Comparison of ENCODE assay signal across 24 cellular contexts in genomic region chr11:96680515-96680914, GRCh38.
"Had no signal": no experiment of that assay in that cellular context is flagged by ENCODE, and none has a peak within 500 bp of the region (broad histone marks: within the 10 kb centered on the region; RNA-seq: fewer than 3 reads in every experiment).

No MANE protein-coding gene starts in this region.

- H3K9me3 Mint-ChIP-seq: type B pancreatic cell had no signal

- H3K4me3 Mint-ChIP-seq: naive thymus-derived CD8-positive, alpha-beta T cell; stimulated activated effector memory CD8-positive, alpha-beta T cell treated with anti-CD3 and anti-CD28 coated beads, Interleukin-12 subunit alpha, Interleukin-12 subunit beta, amount 100 ng/mL, for 72 hours; type B pancreatic cell had no signal

- H3K9me3 ChIP-seq: gastrocnemius medialis, left lung, ovary, psoas muscle, sigmoid colon, stomach, tibial artery had no signal

- H3K36me3 Mint-ChIP-seq: naive thymus-derived CD8-positive, alpha-beta T cell; stimulated activated effector memory CD8-positive, alpha-beta T cell treated with anti-CD3 and anti-CD28 coated beads, Interleukin-12 subunit alpha, Interleukin-12 subunit beta, amount 100 ng/mL, for 72 hours; type B pancreatic cell had no signal

- H3K27ac Mint-ChIP-seq: naive thymus-derived CD8-positive, alpha-beta T cell; stimulated activated effector memory CD8-positive, alpha-beta T cell treated with anti-CD3 and anti-CD28 coated beads, Interleukin-12 subunit alpha, Interleukin-12 subunit beta, amount 100 ng/mL, for 72 hours; type B pancreatic cell had no signal

- DNase-seq: cortex of kidney; dorsolateral prefrontal cortex; effector CD4-positive, alpha-beta T cell; foreskin fibroblast; gastrocnemius medialis; head of caudate nucleus; kidney; left lung; mesenchymal stem cell; midbrain; naive thymus-derived CD8-positive, alpha-beta T cell; occipital lobe; ovary; posterior cingulate gyrus; psoas muscle; right cardiac atrium; sigmoid colon; stimulated activated CD4-positive, alpha-beta T cell treated with anti-CD3 and anti-CD28 coated beads, Interleukin-2, amount 100 ng/mL, for 24 hours; stimulated activated CD4-positive, alpha-beta T cell treated with anti-CD3 and anti-CD28 coated beads, Interleukin-4, amount 100 ng/mL, for 24 hours; stimulated activated naive CD4-positive, alpha-beta T cell treated with Interleukin-2 at 50 U/mL for 16 hours; stomach; tibial artery had no signal

- H3K27me3 ChIP-seq: gastrocnemius medialis, left lung, ovary, sigmoid colon, stomach, tibial artery had no signal

- H3K27ac ChIP-seq: dorsolateral prefrontal cortex, gastrocnemius medialis, left lung, ovary, psoas muscle, sigmoid colon, stomach, tibial artery had no signal

- FAIRE-seq: kidney had no signal

- H3K4me3 ChIP-seq: dorsolateral prefrontal cortex, gastrocnemius medialis, left lung, ovary, psoas muscle, sigmoid colon, stomach, tibial artery had no signal

- H3K4me1 Mint-ChIP-seq: naive thymus-derived CD8-positive, alpha-beta T cell; stimulated activated effector memory CD8-positive, alpha-beta T cell treated with anti-CD3 and anti-CD28 coated beads, Interleukin-12 subunit alpha, Interleukin-12 subunit beta, amount 100 ng/mL, for 72 hours had no signal

- H3K4me1 ChIP-seq: gastrocnemius medialis, left lung, psoas muscle, sigmoid colon, stomach, tibial artery had no signal

- H3K36me3 ChIP-seq: gastrocnemius medialis, left lung, ovary, sigmoid colon, stomach, tibial artery had no signal
